Comparison of ENCODE assay signal across 24 cellular contexts in genomic region chr18:28793911-28794310, GRCh38.
A peak's percentile ranks its signal among the peaks of the same experiment; 100 is the strongest.
DNase-seq lines count a peak whose midpoint lies in the region; ATAC-seq and TF ChIP-seq lines count a peak whose summit lies in the region.
"Had no signal": no experiment of that assay in that cellular context is flagged by ENCODE, and none has a peak within 500 bp of the region (broad histone marks: within the 10 kb centered on the region; RNA-seq: fewer than 3 reads in every experiment).

No MANE protein-coding gene starts in this region.

- DNase-seq in left ventricle myocardium superior (no peak), left cardiac atrium (no peak), hepatocyte (ENCODE audit: low spot score) (peak; percentile 14), NCI-H524 treated with DMSO at 0.1 percent for 48 hours (lab: John Stamatoyannopoulos, UW) (no peak)
- DNase-seq in stimulated activated effector memory CD8-positive, alpha-beta T cell treated with anti-CD3 and anti-CD28 coated beads, Interleukin-12 subunit alpha, Interleukin-12 subunit beta, amount 100 ng/mL, for 72 hours (ENCODE audit: low spot score in 2 of 2): no peak
- DNase-seq in stimulated activated naive CD4-positive, alpha-beta T cell treated with Interleukin-2 at 50 U/mL for 16 hours (lab: John Stamatoyannopoulos, UW): no peak
- DNase-seq in natural killer cell treated with Interleukin-12 subunit alpha and Interleukin-12 subunit beta and Interleukin-15 and Interleukin-18, amount 100 ng/mL, for 72 hours (ENCODE audit: low spot score): no peak
- DNase-seq: activated CD4-positive, alpha-beta T cell treated with anti-CD3 and anti-CD28 coated beads for 4 hours; activated effector memory CD4-positive, alpha-beta T cell treated with Interleukin-2 at 50 U/mL for 16 hours; adrenal gland; CD8-positive, alpha-beta memory T cell; central memory CD4-positive, alpha-beta T cell; effector memory CD8-positive, alpha-beta T cell; hypothalamus; kidney; NCI-H1105; NCI-H2171; NK-92 treated with Interleukin-12 subunit alpha and Interleukin-12 subunit beta, amount 100 ng/mL, for 24 hours; right lobe of liver; RPMI8226; stimulated activated naive CD8-positive, alpha-beta T cell treated with anti-CD3 and anti-CD28 coated beads, Interleukin-15, amount 100 ng/mL, for 72 hours had no signal

- intact Hi-C loops in left ventricle myocardium superior (cut with micrococcal nuclease): no loop called here
- intact Hi-C loops in left cardiac atrium (cut with DNase I): no loop called here

- no peaks in the 10 kb centered on the region for H3K4me1 Mint-ChIP-seq in stimulated activated effector memory CD8-positive, alpha-beta T cell treated with anti-CD3 and anti-CD28 coated beads, Interleukin-12 subunit alpha, Interleukin-12 subunit beta, amount 100 ng/mL, for 72 hours
- peaks cover 6 to 16% of the 10 kb centered on the region in 2 donors for H3K4me1 Mint-ChIP-seq in natural killer cell treated with Interleukin-12 subunit alpha and Interleukin-12 subunit beta and Interleukin-15 and Interleukin-18, amount 100 ng/mL, for 72 hours (ENCODE audit: low read depth in 2 of 2)
- H3K4me1 Mint-ChIP-seq: stimulated activated naive CD8-positive, alpha-beta T cell treated with anti-CD3 and anti-CD28 coated beads, Interleukin-15, amount 100 ng/mL, for 72 hours had no signal

- H3K79me2 ChIP-seq in hepatocyte: no peaks in the 10 kb centered on the region

- no peak overlapping the region for H3K4me3 Mint-ChIP-seq in stimulated activated effector memory CD8-positive, alpha-beta T cell treated with anti-CD3 and anti-CD28 coated beads, Interleukin-12 subunit alpha, Interleukin-12 subunit beta, amount 100 ng/mL, for 72 hours
- H3K4me3 Mint-ChIP-seq in natural killer cell treated with Interleukin-12 subunit alpha and Interleukin-12 subunit beta and Interleukin-15 and Interleukin-18, amount 100 ng/mL, for 72 hours: no peak overlapping the region
- H3K4me3 Mint-ChIP-seq: CD8-positive, alpha-beta memory T cell; effector memory CD8-positive, alpha-beta T cell; stimulated activated naive CD8-positive, alpha-beta T cell treated with anti-CD3 and anti-CD28 coated beads, Interleukin-15, amount 100 ng/mL, for 72 hours; type B pancreatic cell had no signal

- H3K9me2 ChIP-seq in hepatocyte (replicated peaks; ENCODE audit: insufficient read depth): no peaks in the 10 kb centered on the region

- H4K20me1 ChIP-seq in hepatocyte (ENCODE audit: insufficient read depth, poor library complexity, severe bottlenecking): no peaks in the 10 kb centered on the region

- H3K27ac Mint-ChIP-seq in stimulated activated effector memory CD8-positive, alpha-beta T cell treated with anti-CD3 and anti-CD28 coated beads, Interleukin-12 subunit alpha, Interleukin-12 subunit beta, amount 100 ng/mL, for 72 hours: no peak overlapping the region
- H3K27ac Mint-ChIP-seq in natural killer cell treated with Interleukin-12 subunit alpha and Interleukin-12 subunit beta and Interleukin-15 and Interleukin-18, amount 100 ng/mL, for 72 hours: peak overlapping the region in 1 of 2 donors; percentile 8
- H3K27ac Mint-ChIP-seq: CD8-positive, alpha-beta memory T cell; effector memory CD8-positive, alpha-beta T cell; type B pancreatic cell had no signal

- H3K9me3 Mint-ChIP-seq in stimulated activated effector memory CD8-positive, alpha-beta T cell treated with anti-CD3 and anti-CD28 coated beads, Interleukin-12 subunit alpha, Interleukin-12 subunit beta, amount 100 ng/mL, for 72 hours: peaks cover 18% of the 10 kb centered on the region
- peaks cover 8% of the 10 kb centered on the region for H3K9me3 Mint-ChIP-seq in natural killer cell treated with Interleukin-12 subunit alpha and Interleukin-12 subunit beta and Interleukin-15 and Interleukin-18, amount 100 ng/mL, for 72 hours
- H3K9me3 Mint-ChIP-seq: HFFc6, type B pancreatic cell had no signal

- H3K4me2 ChIP-seq in hepatocyte: no peak overlapping the region

- H2AFZ ChIP-seq in hepatocyte: no peak overlapping the region

- no peak overlapping the region for H3K4me3 ChIP-seq in hepatocyte
- H3K4me3 ChIP-seq: adrenal gland, right lobe of liver had no signal

- no peaks in the 10 kb centered on the region for H3K27me3 ChIP-seq in hepatocyte
- H3K27me3 ChIP-seq: adrenal gland, right lobe of liver had no signal

- no peaks in the 10 kb centered on the region for H3K9me3 ChIP-seq in hepatocyte (ENCODE audit: low read depth)
- H3K9me3 ChIP-seq: adrenal gland, right lobe of liver had no signal

- TF ChIP-seq CTCF in hepatocyte (IDR thresholded peaks at IDR 0.05; ENCODE audit: poor library complexity): no peak

- ATAC-seq in left ventricle myocardium superior: peak; percentile 51
- ATAC-seq in left cardiac atrium: no peak
- peak; percentile 11 for ATAC-seq in SK-N-SH treated with all-trans-retinoic acid at 6 μM for 48 hours
- ATAC-seq in stimulated activated effector memory CD8-positive, alpha-beta T cell treated with anti-CD3 and anti-CD28 coated beads, Interleukin-12 subunit alpha, Interleukin-12 subunit beta, amount 100 ng/mL, for 72 hours: no peak
- ATAC-seq in natural killer cell treated with Interleukin-12 subunit alpha and Interleukin-12 subunit beta and Interleukin-15 and Interleukin-18, amount 100 ng/mL, for 72 hours: no peak
- ATAC-seq: effector memory CD8-positive, alpha-beta T cell; right lobe of liver; stimulated activated naive CD8-positive, alpha-beta T cell treated with anti-CD3 and anti-CD28 coated beads, Interleukin-15, amount 100 ng/mL, for 72 hours had no signal

- H3K27ac ChIP-seq in hepatocyte: no peak overlapping the region
- H3K27ac ChIP-seq: adrenal gland, right lobe of liver had no signal

- WGBS in hepatocyte (ENCODE audit: low lambda C conversion rate, missing lambda C conversion rate): 26% methylated on average over 1 of the region's 1 CpG

- no peaks in the 10 kb centered on the region for H3K36me3 Mint-ChIP-seq in stimulated activated effector memory CD8-positive, alpha-beta T cell treated with anti-CD3 and anti-CD28 coated beads, Interleukin-12 subunit alpha, Interleukin-12 subunit beta, amount 100 ng/mL, for 72 hours
- H3K36me3 Mint-ChIP-seq in natural killer cell treated with Interleukin-12 subunit alpha and Interleukin-12 subunit beta and Interleukin-15 and Interleukin-18, amount 100 ng/mL, for 72 hours: peaks cover 4% of the 10 kb centered on the region
- H3K36me3 Mint-ChIP-seq: CD8-positive, alpha-beta memory T cell; type B pancreatic cell had no signal

- H3K4me1 ChIP-seq in hepatocyte (ENCODE audit: insufficient read depth): no peaks in the 10 kb centered on the region
- H3K4me1 ChIP-seq: adrenal gland, right lobe of liver had no signal

- no peaks in the 10 kb centered on the region for H3K27me3 Mint-ChIP-seq in natural killer cell treated with Interleukin-12 subunit alpha and Interleukin-12 subunit beta and Interleukin-15 and Interleukin-18, amount 100 ng/mL, for 72 hours
- H3K27me3 Mint-ChIP-seq: CD8-positive, alpha-beta memory T cell; effector memory CD8-positive, alpha-beta T cell; stimulated activated naive CD8-positive, alpha-beta T cell treated with anti-CD3 and anti-CD28 coated beads, Interleukin-15, amount 100 ng/mL, for 72 hours; type B pancreatic cell had no signal

- H3K36me3 ChIP-seq in hepatocyte (replicated peaks; ENCODE audit: insufficient read depth, low read depth): no peaks in the 10 kb centered on the region
- H3K36me3 ChIP-seq: adrenal gland, right lobe of liver had no signal

TF ChIP-seq in SK-N-SH treated with all-trans-retinoic acid at 6 μM for 48 hours, 23 proteins besides CTCF, POLR2A, EP300 and RAD21:
- TF ChIP-seq RARB (CRISPR knock-in tag; IDR thresholded peaks at IDR 0.05) (no peak), CSRNP3 (CRISPR knock-in tag; IDR thresholded peaks at IDR 0.05) (no peak), ISL1 (CRISPR knock-in tag; IDR thresholded peaks at IDR 0.05) (no peak), CREB5 (CRISPR knock-in tag; IDR thresholded peaks at IDR 0.05; ENCODE audit: low read depth) (no peak), ZC3H10 (CRISPR knock-in tag; IDR thresholded peaks at IDR 0.05) (no peak)

Comparison
In these comparisons a context has a peak if more than half of its experiments do, and no peak if none do; other contexts are left out.
1. ATAC-seq: peak in left ventricle myocardium superior (single experiment) and SK-N-SH treated with all-trans-retinoic acid at 6 μM for 48 hours (single experiment); none in left cardiac atrium (0 of 2), stimulated activated effector memory CD8-positive, alpha-beta T cell treated with anti-CD3 and anti-CD28 coated beads, Interleukin-12 subunit alpha, Interleukin-12 subunit beta, amount 100 ng/mL, for 72 hours (single experiment) and natural killer cell treated with Interleukin-12 subunit alpha and Interleukin-12 subunit beta and Interleukin-15 and Interleukin-18, amount 100 ng/mL, for 72 hours (0 of 2).